9 cellular contexts compared by ENCODE assay signal in genomic region chr7:3193721-3194120, GRCh38.
"Had no signal": no experiment of that assay in that cellular context is flagged by ENCODE, and none has a peak within 500 bp of the region (broad histone marks: within the 10 kb centered on the region; RNA-seq: fewer than 3 reads in every experiment).

No MANE protein-coding gene starts in this region.

- H3K36me3 ChIP-seq: breast epithelium, gastroesophageal sphincter, upper lobe of right lung had no signal

- H3K4me3 ChIP-seq: breast epithelium, gastroesophageal sphincter, psoas muscle, upper lobe of right lung had no signal

- ATAC-seq: gastroesophageal sphincter; left ventricle myocardium superior; natural killer cell treated with Interleukin-12 subunit alpha and Interleukin-12 subunit beta and Interleukin-15 and Interleukin-18, amount 100 ng/mL, for 72 hours; psoas muscle; sciatic nerve had no signal

- DNase-seq: activated naive CD8-positive, alpha-beta T cell treated with anti-CD3 and anti-CD28 coated beads, Interleukin-2, amount 10 ng/mL, durations not matched to agents 7 days and 5 days; left ventricle myocardium superior; mesendoderm; psoas muscle; upper lobe of right lung had no signal

- H3K4me1 ChIP-seq: breast epithelium, gastroesophageal sphincter, psoas muscle, upper lobe of right lung had no signal

- H3K27me3 ChIP-seq: breast epithelium, upper lobe of right lung had no signal

- H3K27ac ChIP-seq: breast epithelium, gastroesophageal sphincter, psoas muscle, upper lobe of right lung had no signal

- H3K9me3 ChIP-seq: psoas muscle, upper lobe of right lung had no signal
